1 cellular context compared by ENCODE assay signal in the genomic region with DNA sequence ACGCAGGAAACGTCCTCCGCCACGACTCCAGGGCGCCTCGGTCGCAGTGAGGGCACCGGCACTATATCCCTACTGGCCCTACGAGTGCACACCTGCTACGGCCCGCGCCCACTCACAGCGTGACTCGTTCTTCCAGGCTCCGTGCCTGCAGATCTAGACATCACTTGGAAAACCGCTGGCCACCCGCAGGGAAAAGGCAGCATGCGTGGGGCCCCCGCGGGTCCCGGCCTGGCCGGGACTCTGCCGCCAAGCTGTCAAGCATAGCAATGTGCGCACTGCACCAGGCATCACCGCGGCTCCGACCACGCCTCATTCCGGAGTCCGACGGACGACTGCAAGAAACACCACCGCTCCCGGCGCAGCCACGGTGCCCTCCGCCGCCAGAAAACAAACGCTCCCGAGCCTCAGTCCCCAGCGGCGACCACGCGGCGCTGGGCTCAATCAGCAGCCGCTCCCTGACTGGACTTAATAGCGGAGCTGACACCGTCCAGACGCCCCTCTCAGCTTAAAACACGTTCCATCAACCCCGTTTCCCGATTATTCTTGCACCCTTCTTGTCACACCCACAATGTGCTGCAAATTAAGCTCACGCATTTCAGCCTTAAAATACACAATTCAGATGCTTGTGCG.
TF ChIP-seq lines count a peak whose summit lies in the region.

No MANE protein-coding gene starts in this region.

TF ChIP-seq in HepG2, 621 proteins besides CTCF, POLR2A, EP300 and RAD21 (continued from another document and continues in another):
- TF ChIP-seq ETV5 (CRISPR knock-in tag; IDR thresholded peaks at IDR 0.05; ENCODE audit: borderline replicate concordance) (0 out of 2 replicates have a peak, but pooled peaks have one; percentile 12), HNRNPLL (IDR thresholded peaks at IDR 0.05; ENCODE audit: low read depth, low read length, poor library complexity, severe bottlenecking) (peak; percentile 98), HMG20B (CRISPR knock-in tag; conservative IDR thresholded peaks at IDR 0.05) (no peak), ATF7-NPFF (CRISPR knock-in tag; IDR thresholded peaks at IDR 0.05; ENCODE audit: low read depth) (0 out of 2 replicates have a peak, but pooled peaks have one; percentile 3), ZNF883 (CRISPR knock-in tag; IDR thresholded peaks at IDR 0.05; ENCODE audit: not compliant biosample characterization) (no peak), ZNF782 (CRISPR knock-in tag; IDR thresholded peaks at IDR 0.05; ENCODE audit: borderline replicate concordance) (no peak), ZNF138 (CRISPR knock-in tag; IDR thresholded peaks at IDR 0.05; ENCODE audit: low read depth) (no peak), MAFK (conservative IDR thresholded peaks at IDR 0.05 in 1 of 2, IDR thresholded peaks at IDR 0.05 in 1 of 2; ENCODE audit: low read length in 2 of 2) (no peak), HOXD1 (CRISPR knock-in tag; IDR thresholded peaks at IDR 0.05) (0 out of 2 replicates have a peak, but pooled peaks have one; percentile 16), ISL2 (CRISPR knock-in tag; IDR thresholded peaks at IDR 0.05) (no peak), NAIF1 (CRISPR knock-in tag; IDR thresholded peaks at IDR 0.05; ENCODE audit: borderline replicate concordance) (no peak), SP2 (CRISPR knock-in tag; IDR thresholded peaks at IDR 0.05) (no peak), ZNF232 (CRISPR knock-in tag; IDR thresholded peaks at IDR 0.05; ENCODE audit: borderline replicate concordance) (0 out of 2 replicates have a peak, but pooled peaks have one; percentile 23), ZNF773 (CRISPR knock-in tag; IDR thresholded peaks at IDR 0.05; ENCODE audit: borderline replicate concordance) (0 out of 2 replicates have a peak, but pooled peaks have one; percentile 5), SP5 (CRISPR knock-in tag; IDR thresholded peaks at IDR 0.05; ENCODE audit: borderline replicate concordance, low read depth) (0 out of 2 replicates have a peak, but pooled peaks have one; percentile 41), ZNF263 (CRISPR knock-in tag; IDR thresholded peaks at IDR 0.05) (no peak), HDAC1 (CRISPR knock-in tag; IDR thresholded peaks at IDR 0.05) (peak; percentile 67), PITX1 (CRISPR knock-in tag; IDR thresholded peaks at IDR 0.05) (peak; percentile 17; the same call in 1 of the 2 replicates), KLF9 (CRISPR knock-in tag; IDR thresholded peaks at IDR 0.05; ENCODE audit: low read depth) (peak; percentile 56; the same call in 1 of the 2 replicates), ZNF44 (CRISPR knock-in tag; IDR thresholded peaks at IDR 0.05) (no peak), ZSCAN20 (CRISPR knock-in tag; IDR thresholded peaks at IDR 0.05; ENCODE audit: borderline replicate concordance) (0 out of 2 replicates have a peak, but pooled peaks have one; percentile 30), ZNF570 (CRISPR knock-in tag; IDR thresholded peaks at IDR 0.05; ENCODE audit: borderline replicate concordance) (no peak), RBFOX2 (IDR thresholded peaks at IDR 0.05; ENCODE audit: low read depth, low read length) (peak; percentile 64), ZNF501 (CRISPR knock-in tag; IDR thresholded peaks at IDR 0.05) (peak; percentile 39; the same call in 1 of the 2 replicates), ZNF225 (CRISPR knock-in tag; IDR thresholded peaks at IDR 0.05) (0 out of 2 replicates have a peak, but pooled peaks have one; percentile 36), SAP130 (CRISPR knock-in tag; IDR thresholded peaks at IDR 0.05; ENCODE audit: low read depth) (peak; percentile 80), TBX2 (CRISPR knock-in tag; IDR thresholded peaks at IDR 0.05; ENCODE audit: borderline replicate concordance) (peak; percentile 22; the same call in 1 of the 2 replicates)
- TF ChIP-seq, protein P1, sequence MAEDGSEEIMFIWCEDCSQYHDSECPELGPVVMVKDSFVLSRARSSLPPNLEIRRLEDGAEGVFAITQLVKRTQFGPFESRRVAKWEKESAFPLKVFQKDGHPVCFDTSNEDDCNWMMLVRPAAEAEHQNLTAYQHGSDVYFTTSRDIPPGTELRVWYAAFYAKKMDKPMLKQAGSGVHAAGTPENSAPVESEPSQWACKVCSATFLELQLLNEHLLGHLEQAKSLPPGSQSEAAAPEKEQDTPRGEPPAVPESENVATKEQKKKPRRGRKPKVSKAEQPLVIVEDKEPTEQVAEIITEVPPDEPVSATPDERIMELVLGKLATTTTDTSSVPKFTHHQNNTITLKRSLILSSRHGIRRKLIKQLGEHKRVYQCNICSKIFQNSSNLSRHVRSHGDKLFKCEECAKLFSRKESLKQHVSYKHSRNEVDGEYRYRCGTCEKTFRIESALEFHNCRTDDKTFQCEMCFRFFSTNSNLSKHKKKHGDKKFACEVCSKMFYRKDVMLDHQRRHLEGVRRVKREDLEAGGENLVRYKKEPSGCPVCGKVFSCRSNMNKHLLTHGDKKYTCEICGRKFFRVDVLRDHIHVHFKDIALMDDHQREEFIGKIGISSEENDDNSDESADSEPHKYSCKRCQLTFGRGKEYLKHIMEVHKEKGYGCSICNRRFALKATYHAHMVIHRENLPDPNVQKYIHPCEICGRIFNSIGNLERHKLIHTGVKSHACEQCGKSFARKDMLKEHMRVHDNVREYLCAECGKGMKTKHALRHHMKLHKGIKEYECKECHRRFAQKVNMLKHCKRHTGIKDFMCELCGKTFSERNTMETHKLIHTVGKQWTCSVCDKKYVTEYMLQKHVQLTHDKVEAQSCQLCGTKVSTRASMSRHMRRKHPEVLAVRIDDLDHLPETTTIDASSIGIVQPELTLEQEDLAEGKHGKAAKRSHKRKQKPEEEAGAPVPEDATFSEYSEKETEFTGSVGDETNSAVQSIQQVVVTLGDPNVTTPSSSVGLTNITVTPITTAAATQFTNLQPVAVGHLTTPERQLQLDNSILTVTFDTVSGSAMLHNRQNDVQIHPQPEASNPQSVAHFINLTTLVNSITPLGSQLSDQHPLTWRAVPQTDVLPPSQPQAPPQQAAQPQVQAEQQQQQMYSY (CRISPR knock-in tag; IDR thresholded peaks at IDR 0.05): 0 out of 2 replicates have a peak, but pooled peaks have one; percentile 15
- TF ChIP-seq, protein P2, sequence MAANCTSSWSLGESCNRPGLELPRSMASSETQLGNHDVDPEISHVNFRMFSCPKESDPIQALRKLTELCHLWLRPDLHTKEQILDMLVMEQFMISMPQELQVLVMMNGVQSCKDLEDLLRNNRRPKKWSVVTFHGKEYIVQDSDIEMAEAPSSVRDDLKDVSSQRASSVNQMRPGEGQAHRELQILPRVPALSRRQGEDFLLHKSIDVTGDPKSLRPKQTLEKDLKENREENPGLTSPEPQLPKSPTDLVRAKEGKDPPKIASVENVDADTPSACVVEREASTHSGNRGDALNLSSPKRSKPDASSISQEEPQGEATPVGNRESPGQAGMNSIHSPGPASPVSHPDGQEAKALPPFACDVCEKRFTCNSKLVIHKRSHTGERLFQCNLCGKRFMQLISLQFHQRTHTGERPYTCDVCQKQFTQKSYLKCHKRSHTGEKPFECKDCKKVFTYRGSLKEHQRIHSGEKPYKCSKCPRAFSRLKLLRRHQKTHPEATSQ (CRISPR knock-in tag; IDR thresholded peaks at IDR 0.05; ENCODE audit: borderline replicate concordance): no peak
- TF ChIP-seq, protein P3, sequence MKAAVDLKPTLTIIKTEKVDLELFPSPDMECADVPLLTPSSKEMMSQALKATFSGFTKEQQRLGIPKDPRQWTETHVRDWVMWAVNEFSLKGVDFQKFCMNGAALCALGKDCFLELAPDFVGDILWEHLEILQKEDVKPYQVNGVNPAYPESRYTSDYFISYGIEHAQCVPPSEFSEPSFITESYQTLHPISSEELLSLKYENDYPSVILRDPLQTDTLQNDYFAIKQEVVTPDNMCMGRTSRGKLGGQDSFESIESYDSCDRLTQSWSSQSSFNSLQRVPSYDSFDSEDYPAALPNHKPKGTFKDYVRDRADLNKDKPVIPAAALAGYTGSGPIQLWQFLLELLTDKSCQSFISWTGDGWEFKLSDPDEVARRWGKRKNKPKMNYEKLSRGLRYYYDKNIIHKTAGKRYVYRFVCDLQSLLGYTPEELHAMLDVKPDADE (CRISPR knock-in tag; IDR thresholded peaks at IDR 0.05): no peak
- TF ChIP-seq, protein P4, sequence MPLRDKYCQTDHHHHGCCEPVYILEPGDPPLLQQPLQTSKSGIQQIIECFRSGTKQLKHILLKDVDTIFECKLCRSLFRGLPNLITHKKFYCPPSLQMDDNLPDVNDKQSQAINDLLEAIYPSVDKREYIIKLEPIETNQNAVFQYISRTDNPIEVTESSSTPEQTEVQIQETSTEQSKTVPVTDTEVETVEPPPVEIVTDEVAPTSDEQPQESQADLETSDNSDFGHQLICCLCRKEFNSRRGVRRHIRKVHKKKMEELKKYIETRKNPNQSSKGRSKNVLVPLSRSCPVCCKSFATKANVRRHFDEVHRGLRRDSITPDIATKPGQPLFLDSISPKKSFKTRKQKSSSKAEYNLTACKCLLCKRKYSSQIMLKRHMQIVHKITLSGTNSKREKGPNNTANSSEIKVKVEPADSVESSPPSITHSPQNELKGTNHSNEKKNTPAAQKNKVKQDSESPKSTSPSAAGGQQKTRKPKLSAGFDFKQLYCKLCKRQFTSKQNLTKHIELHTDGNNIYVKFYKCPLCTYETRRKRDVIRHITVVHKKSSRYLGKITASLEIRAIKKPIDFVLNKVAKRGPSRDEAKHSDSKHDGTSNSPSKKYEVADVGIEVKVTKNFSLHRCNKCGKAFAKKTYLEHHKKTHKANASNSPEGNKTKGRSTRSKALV (CRISPR knock-in tag; IDR thresholded peaks at IDR 0.05): peak; percentile 81; the same call in 1 of the 2 replicates
- TF ChIP-seq, protein P5, sequence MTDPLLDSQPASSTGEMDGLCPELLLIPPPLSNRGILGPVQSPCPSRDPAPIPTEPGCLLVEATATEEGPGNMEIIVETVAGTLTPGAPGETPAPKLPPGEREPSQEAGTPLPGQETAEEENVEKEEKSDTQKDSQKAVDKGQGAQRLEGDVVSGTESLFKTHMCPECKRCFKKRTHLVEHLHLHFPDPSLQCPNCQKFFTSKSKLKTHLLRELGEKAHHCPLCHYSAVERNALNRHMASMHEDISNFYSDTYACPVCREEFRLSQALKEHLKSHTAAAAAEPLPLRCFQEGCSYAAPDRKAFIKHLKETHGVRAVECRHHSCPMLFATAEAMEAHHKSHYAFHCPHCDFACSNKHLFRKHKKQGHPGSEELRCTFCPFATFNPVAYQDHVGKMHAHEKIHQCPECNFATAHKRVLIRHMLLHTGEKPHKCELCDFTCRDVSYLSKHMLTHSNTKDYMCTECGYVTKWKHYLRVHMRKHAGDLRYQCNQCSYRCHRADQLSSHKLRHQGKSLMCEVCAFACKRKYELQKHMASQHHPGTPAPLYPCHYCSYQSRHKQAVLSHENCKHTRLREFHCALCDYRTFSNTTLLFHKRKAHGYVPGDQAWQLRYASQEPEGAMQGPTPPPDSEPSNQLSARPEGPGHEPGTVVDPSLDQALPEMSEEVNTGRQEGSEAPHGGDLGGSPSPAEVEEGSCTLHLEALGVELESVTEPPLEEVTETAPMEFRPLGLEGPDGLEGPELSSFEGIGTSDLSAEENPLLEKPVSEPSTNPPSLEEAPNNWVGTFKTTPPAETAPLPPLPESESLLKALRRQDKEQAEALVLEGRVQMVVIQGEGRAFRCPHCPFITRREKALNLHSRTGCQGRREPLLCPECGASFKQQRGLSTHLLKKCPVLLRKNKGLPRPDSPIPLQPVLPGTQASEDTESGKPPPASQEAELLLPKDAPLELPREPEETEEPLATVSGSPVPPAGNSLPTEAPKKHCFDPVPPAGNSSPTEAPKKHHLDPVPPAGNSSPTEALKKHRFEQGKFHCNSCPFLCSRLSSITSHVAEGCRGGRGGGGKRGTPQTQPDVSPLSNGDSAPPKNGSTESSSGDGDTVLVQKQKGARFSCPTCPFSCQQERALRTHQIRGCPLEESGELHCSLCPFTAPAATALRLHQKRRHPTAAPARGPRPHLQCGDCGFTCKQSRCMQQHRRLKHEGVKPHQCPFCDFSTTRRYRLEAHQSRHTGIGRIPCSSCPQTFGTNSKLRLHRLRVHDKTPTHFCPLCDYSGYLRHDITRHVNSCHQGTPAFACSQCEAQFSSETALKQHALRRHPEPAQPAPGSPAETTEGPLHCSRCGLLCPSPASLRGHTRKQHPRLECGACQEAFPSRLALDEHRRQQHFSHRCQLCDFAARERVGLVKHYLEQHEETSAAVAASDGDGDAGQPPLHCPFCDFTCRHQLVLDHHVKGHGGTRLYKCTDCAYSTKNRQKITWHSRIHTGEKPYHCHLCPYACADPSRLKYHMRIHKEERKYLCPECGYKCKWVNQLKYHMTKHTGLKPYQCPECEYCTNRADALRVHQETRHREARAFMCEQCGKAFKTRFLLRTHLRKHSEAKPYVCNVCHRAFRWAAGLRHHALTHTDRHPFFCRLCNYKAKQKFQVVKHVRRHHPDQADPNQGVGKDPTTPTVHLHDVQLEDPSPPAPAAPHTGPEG (CRISPR knock-in tag; IDR thresholded peaks at IDR 0.05): no peak
- TF ChIP-seq, protein P6, sequence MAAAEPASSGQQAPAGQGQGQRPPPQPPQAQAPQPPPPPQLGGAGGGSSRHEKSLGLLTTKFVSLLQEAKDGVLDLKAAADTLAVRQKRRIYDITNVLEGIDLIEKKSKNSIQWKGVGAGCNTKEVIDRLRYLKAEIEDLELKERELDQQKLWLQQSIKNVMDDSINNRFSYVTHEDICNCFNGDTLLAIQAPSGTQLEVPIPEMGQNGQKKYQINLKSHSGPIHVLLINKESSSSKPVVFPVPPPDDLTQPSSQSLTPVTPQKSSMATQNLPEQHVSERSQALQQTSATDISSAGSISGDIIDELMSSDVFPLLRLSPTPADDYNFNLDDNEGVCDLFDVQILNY (CRISPR knock-in tag; conservative IDR thresholded peaks at IDR 0.05): no peak
- TF ChIP-seq, protein P7, sequence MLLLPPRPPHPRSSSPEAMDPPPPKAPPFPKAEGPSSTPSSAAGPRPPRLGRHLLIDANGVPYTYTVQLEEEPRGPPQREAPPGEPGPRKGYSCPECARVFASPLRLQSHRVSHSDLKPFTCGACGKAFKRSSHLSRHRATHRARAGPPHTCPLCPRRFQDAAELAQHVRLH (CRISPR knock-in tag; IDR thresholded peaks at IDR 0.05; ENCODE audit: borderline replicate concordance, low read depth): 0 out of 2 replicates have a peak, but pooled peaks have one; percentile 19
- TF ChIP-seq, protein P8, sequence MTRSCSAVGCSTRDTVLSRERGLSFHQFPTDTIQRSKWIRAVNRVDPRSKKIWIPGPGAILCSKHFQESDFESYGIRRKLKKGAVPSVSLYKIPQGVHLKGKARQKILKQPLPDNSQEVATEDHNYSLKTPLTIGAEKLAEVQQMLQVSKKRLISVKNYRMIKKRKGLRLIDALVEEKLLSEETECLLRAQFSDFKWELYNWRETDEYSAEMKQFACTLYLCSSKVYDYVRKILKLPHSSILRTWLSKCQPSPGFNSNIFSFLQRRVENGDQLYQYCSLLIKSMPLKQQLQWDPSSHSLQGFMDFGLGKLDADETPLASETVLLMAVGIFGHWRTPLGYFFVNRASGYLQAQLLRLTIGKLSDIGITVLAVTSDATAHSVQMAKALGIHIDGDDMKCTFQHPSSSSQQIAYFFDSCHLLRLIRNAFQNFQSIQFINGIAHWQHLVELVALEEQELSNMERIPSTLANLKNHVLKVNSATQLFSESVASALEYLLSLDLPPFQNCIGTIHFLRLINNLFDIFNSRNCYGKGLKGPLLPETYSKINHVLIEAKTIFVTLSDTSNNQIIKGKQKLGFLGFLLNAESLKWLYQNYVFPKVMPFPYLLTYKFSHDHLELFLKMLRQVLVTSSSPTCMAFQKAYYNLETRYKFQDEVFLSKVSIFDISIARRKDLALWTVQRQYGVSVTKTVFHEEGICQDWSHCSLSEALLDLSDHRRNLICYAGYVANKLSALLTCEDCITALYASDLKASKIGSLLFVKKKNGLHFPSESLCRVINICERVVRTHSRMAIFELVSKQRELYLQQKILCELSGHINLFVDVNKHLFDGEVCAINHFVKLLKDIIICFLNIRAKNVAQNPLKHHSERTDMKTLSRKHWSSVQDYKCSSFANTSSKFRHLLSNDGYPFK (CRISPR knock-in tag; IDR thresholded peaks at IDR 0.05; ENCODE audit: borderline replicate concordance): peak; percentile 47; the same call in 1 of the 2 replicates
